Comparison of ENCODE assay signal across 1 cellular context in the genomic region with DNA sequence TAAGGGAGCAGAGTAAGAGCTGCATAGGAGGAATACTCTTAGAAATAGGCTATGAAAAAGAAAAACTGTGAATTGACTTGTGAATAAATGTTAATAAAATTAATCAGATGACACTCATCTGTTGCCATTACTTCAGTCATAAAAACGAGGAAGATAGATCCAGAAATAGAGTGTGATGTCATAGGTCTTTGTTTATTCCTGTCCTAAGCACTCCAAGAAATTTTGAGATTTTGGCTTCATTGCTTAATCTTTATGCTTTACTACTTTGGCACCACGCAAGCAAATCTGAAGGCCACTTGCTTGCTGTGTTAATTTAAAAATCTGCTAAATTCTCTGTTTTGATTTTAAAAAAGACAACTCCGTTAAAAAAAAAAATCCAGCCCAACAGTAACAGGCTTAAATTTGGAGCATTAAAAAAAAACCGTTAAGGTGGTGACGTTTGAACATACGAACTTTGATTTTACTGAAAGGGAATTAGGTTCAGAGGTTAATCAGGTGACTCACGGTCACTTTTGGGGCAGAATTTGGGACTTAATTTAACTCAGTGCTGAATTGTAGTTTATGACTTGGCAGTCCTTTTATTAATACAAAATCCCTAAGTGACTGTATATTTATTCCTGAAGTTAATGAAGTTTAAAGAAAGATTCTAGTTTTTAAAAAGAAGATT.
A peak's percentile ranks its signal among the peaks of the same experiment; 100 is the strongest.
TF ChIP-seq lines count a peak whose summit lies in the region.

No MANE protein-coding gene starts in this region.

TF ChIP-seq in endothelial cell of umbilical vein, 7 proteins besides CTCF, POLR2A, EP300 and RAD21:
- no peak for TF ChIP-seq EZH2 (IDR thresholded peaks at IDR 0.05; ENCODE audit: borderline replicate concordance, low read depth, low read length, severe bottlenecking)
- TF ChIP-seq JUN (IDR thresholded peaks at IDR 0.05; ENCODE audit: borderline replicate concordance, insufficient read depth, insufficient read length, low read depth) = peak; percentile 58
